Comparison of ENCODE assay signal across 21 cellular contexts in the genomic region with DNA sequence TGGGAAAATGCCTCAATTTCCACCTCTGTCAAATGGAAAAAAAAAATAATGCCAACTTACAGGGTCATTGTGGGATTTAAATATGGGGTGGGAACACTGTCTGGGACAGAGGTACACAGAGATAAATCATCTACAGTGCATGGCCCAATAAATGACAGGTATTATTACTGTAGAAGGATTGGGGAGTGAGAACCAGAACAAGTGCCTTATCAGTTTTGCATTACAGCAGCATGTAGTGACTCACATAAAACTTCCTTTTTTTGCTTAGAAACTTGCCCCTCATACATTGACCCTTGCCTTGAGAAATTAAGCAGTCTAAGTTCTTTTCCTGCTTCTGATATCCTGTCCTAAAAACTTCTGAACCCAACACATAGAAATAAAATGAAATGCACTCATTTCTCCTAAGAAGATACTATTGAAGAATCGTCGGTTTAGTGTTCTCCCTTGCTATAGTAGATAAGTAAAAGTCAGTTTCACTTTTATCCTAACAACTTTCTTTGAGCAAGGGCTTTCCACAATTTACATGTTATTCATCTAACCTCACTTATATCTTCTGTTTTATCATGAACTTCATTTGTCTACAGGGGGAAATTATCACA.
DNase-seq lines count a peak whose midpoint lies in the region; ATAC-seq and TF ChIP-seq lines count a peak whose summit lies in the region.
"Had no signal": no experiment of that assay in that cellular context is flagged by ENCODE, and none has a peak within 500 bp of the region (broad histone marks: within the 10 kb centered on the region; RNA-seq: fewer than 3 reads in every experiment).

No MANE protein-coding gene starts in this region.

- intact Hi-C loops in dendritic cell treated with granulocyte-macrophage colony-stimulating factor and Interleukin-4, amounts not matched to agents 40 ng/mL and 50 ng/mL, for 4 days (cut with micrococcal nuclease): no loop called here
- intact Hi-C loops in spleen (cut with DNase I; ENCODE audit: low total_unique reads): no loop called here

- 5 to 24% (median 21%) methylated on average over 2 of the region's 2 CpGs for WGBS in spleen, 5 donors

- H3K4me3 Mint-ChIP-seq in activated naive CD8-positive, alpha-beta T cell treated with anti-CD3 and anti-CD28 coated beads, Interleukin-2, amount 10 ng/mL, durations not matched to agents 7 days and 5 days: peak overlapping the region; percentile 43
- H3K4me3 Mint-ChIP-seq in activated naive CD8-positive, alpha-beta T cell treated with anti-CD3 and anti-CD28 coated beads for 36 hours: no peak overlapping the region
- H3K4me3 Mint-ChIP-seq in dendritic cell treated with granulocyte-macrophage colony-stimulating factor and Interleukin-4, amounts not matched to agents 40 ng/mL and 50 ng/mL, for 4 days: peak overlapping the region; percentile 30
- H3K4me3 Mint-ChIP-seq: activated CD8-positive, alpha-beta T cell treated with anti-CD3 and anti-CD28 coated beads for 36 hours; activated naive CD8-positive, alpha-beta T cell treated with anti-CD3 and anti-CD28 coated beads, Interleukin-2, amount 50 U/mL, for 24 hours had no signal

- no peaks in the 10 kb centered on the region for H3K36me3 Mint-ChIP-seq in activated naive CD8-positive, alpha-beta T cell treated with anti-CD3 and anti-CD28 coated beads, Interleukin-2, amount 10 ng/mL, durations not matched to agents 7 days and 5 days
- no peaks in the 10 kb centered on the region for H3K36me3 Mint-ChIP-seq in activated naive CD8-positive, alpha-beta T cell treated with anti-CD3 and anti-CD28 coated beads for 36 hours
- no peaks in the 10 kb centered on the region for H3K36me3 Mint-ChIP-seq in dendritic cell treated with granulocyte-macrophage colony-stimulating factor and Interleukin-4, amounts not matched to agents 40 ng/mL and 50 ng/mL, for 4 days (ENCODE audit: low read depth)

- no peak overlapping the region for H3K4me3 ChIP-seq in spleen
- H3K4me3 ChIP-seq: A549 had no signal

- no peaks in the 10 kb centered on the region for H3K27me3 ChIP-seq in spleen (replicated peaks in 1 of 7)

- no peak for ATAC-seq in activated naive CD8-positive, alpha-beta T cell treated with anti-CD3 and anti-CD28 coated beads, Interleukin-2, amount 10 ng/mL, durations not matched to agents 7 days and 5 days (ENCODE audit: low read depth)
- ATAC-seq in GM21381 (IDR thresholded peaks at IDR 0.05; ENCODE audit: unreplicated experiment): no peak
- ATAC-seq: A549; activated CD8-positive, alpha-beta T cell treated with anti-CD3 and anti-CD28 coated beads for 36 hours; activated naive CD8-positive, alpha-beta T cell treated with anti-CD3 and anti-CD28 coated beads, Interleukin-2, amount 50 U/mL, for 24 hours; effector memory CD8-positive, alpha-beta T cell; left ventricle myocardium superior had no signal

- H3K9me3 Mint-ChIP-seq in activated naive CD8-positive, alpha-beta T cell treated with anti-CD3 and anti-CD28 coated beads, Interleukin-2, amount 10 ng/mL, durations not matched to agents 7 days and 5 days: no peaks in the 10 kb centered on the region
- H3K9me3 Mint-ChIP-seq in activated naive CD8-positive, alpha-beta T cell treated with anti-CD3 and anti-CD28 coated beads for 36 hours: no peaks in the 10 kb centered on the region
- no peaks in the 10 kb centered on the region for H3K9me3 Mint-ChIP-seq in dendritic cell treated with granulocyte-macrophage colony-stimulating factor and Interleukin-4, amounts not matched to agents 40 ng/mL and 50 ng/mL, for 4 days
- H3K9me3 Mint-ChIP-seq: activated CD8-positive, alpha-beta T cell treated with anti-CD3 and anti-CD28 coated beads for 36 hours; activated naive CD8-positive, alpha-beta T cell treated with anti-CD3 and anti-CD28 coated beads, Interleukin-2, amount 50 U/mL, for 24 hours; effector memory CD8-positive, alpha-beta T cell had no signal

- H3K27ac Mint-ChIP-seq in activated naive CD8-positive, alpha-beta T cell treated with anti-CD3 and anti-CD28 coated beads, Interleukin-2, amount 10 ng/mL, durations not matched to agents 7 days and 5 days: no peak overlapping the region
- H3K27ac Mint-ChIP-seq in activated naive CD8-positive, alpha-beta T cell treated with anti-CD3 and anti-CD28 coated beads for 36 hours: no peak overlapping the region
- H3K27ac Mint-ChIP-seq in dendritic cell treated with granulocyte-macrophage colony-stimulating factor and Interleukin-4, amounts not matched to agents 40 ng/mL and 50 ng/mL, for 4 days: peak overlapping the region; percentile 11
- H3K27ac Mint-ChIP-seq: activated CD8-positive, alpha-beta T cell treated with anti-CD3 and anti-CD28 coated beads for 36 hours; activated naive CD8-positive, alpha-beta T cell treated with anti-CD3 and anti-CD28 coated beads, Interleukin-2, amount 50 U/mL, for 24 hours; effector memory CD8-positive, alpha-beta T cell; progenitor cell of endocrine pancreas had no signal

- POLR2A ChIA-PET in activated naive CD8-positive, alpha-beta T cell treated with anti-CD3 and anti-CD28 coated beads, Interleukin-2, amount 10 ng/mL, durations not matched to agents 7 days and 5 days (lab: Charles Lee): no interaction called here

- no peak for TF ChIP-seq POLR2A in spleen (IDR thresholded peaks at IDR 0.05)

- no peaks in the 10 kb centered on the region for H3K9me3 ChIP-seq in spleen
- H3K9me3 ChIP-seq: A549, SK-N-SH had no signal

- H3K27me3 Mint-ChIP-seq in activated naive CD8-positive, alpha-beta T cell treated with anti-CD3 and anti-CD28 coated beads, Interleukin-2, amount 10 ng/mL, durations not matched to agents 7 days and 5 days: peaks cover 5% of the 10 kb centered on the region
- no peaks in the 10 kb centered on the region for H3K27me3 Mint-ChIP-seq in activated naive CD8-positive, alpha-beta T cell treated with anti-CD3 and anti-CD28 coated beads for 36 hours
- peaks cover 7% of the 10 kb centered on the region for H3K27me3 Mint-ChIP-seq in dendritic cell treated with granulocyte-macrophage colony-stimulating factor and Interleukin-4, amounts not matched to agents 40 ng/mL and 50 ng/mL, for 4 days
- H3K27me3 Mint-ChIP-seq: activated CD8-positive, alpha-beta T cell treated with anti-CD3 and anti-CD28 coated beads for 36 hours had no signal

- H3K36me3 ChIP-seq in spleen: no peaks in the 10 kb centered on the region
- H3K36me3 ChIP-seq: WERI-Rb-1 had no signal

- H3K4me1 Mint-ChIP-seq in activated naive CD8-positive, alpha-beta T cell treated with anti-CD3 and anti-CD28 coated beads, Interleukin-2, amount 10 ng/mL, durations not matched to agents 7 days and 5 days: peaks cover 4% of the 10 kb centered on the region
- H3K4me1 Mint-ChIP-seq in activated naive CD8-positive, alpha-beta T cell treated with anti-CD3 and anti-CD28 coated beads for 36 hours: peaks cover 6% of the 10 kb centered on the region
- peaks cover 19% of the 10 kb centered on the region for H3K4me1 Mint-ChIP-seq in dendritic cell treated with granulocyte-macrophage colony-stimulating factor and Interleukin-4, amounts not matched to agents 40 ng/mL and 50 ng/mL, for 4 days (ENCODE audit: low read depth)

- peaks cover 0 to 34% (median 18%) of the 10 kb centered on the region in 6 donors for H3K4me1 ChIP-seq in spleen
- H3K4me1 ChIP-seq: A549 had no signal

- no peak for DNase-seq in activated naive CD8-positive, alpha-beta T cell treated with anti-CD3 and anti-CD28 coated beads, Interleukin-2, amount 10 ng/mL, durations not matched to agents 7 days and 5 days
- no peak for DNase-seq in activated naive CD8-positive, alpha-beta T cell treated with anti-CD3 and anti-CD28 coated beads for 36 hours
- DNase-seq in NOMO-1 treated with DMSO at 0.1 percent for 48 hours (lab: John Stamatoyannopoulos, UW; ENCODE audit: unreplicated experiment): peak; percentile 71
- no peak for DNase-seq in spleen
- no peak for DNase-seq in DMS 273 treated with DMSO at 0.1 percent for 48 hours (lab: John Stamatoyannopoulos, UW)
- no peak for DNase-seq in NCI-H1105 treated with DMSO at 0.1 percent for 48 hours (lab: John Stamatoyannopoulos, UW)
- DNase-seq: activated CD8-positive, alpha-beta T cell treated with anti-CD3 and anti-CD28 coated beads for 36 hours; activated naive CD8-positive, alpha-beta T cell treated with anti-CD3 and anti-CD28 coated beads, Interleukin-2, amount 50 U/mL, for 24 hours; effector memory CD8-positive, alpha-beta T cell; EL; foreskin melanocyte; left ventricle myocardium superior; NCI-H1930; NCI-H446 treated with DMSO at 0.1 percent for 48 hours; SK-N-SH; stimulated activated naive CD4-positive, alpha-beta T cell treated with Interleukin-2 at 50 U/mL for 16 hours; WERI-Rb-1 had no signal

- H3K27ac ChIP-seq in spleen: peak overlapping the region in 7 of 8 donors; percentile 40 to 66 (median 54)
- H3K27ac ChIP-seq: A549, WERI-Rb-1 had no signal

- TF ChIP-seq CTCF in spleen (IDR thresholded peaks at IDR 0.05 in 8 of 11, conservative IDR thresholded peaks at IDR 0.05 in 3 of 11): no peak
